Comparison of ENCODE assay signal across 19 cellular contexts in the genomic region with DNA sequence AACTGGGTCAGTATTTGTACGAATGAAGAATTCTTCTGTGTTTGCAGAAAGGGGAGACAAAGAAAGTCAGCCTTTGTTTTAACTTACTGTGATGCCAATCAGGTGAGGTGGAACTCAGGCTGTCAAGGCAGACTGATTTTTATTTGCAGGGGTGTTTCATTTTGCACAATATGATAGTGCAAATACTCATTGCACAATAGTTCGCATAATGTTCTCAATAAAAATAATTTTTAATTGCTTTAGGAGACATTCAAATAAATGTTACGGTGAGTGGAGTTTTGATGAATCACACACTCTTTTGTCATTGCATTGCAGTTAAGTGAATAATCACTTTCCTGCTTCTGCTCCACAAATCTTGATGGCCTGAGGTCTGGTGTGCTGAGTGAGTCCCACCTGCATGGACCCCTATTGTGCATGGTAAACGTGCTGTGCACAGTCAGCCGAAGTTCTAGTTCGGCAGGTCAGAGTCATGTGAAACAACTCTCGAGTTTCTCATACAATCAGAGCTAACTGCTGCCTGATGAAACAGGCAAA.
DNase-seq lines count a peak whose midpoint lies in the region; ATAC-seq, FAIRE-seq and TF ChIP-seq lines count a peak whose summit lies in the region.
"Had no signal": no experiment of that assay in that cellular context is flagged by ENCODE, and none has a peak within 500 bp of the region (broad histone marks: within the 10 kb centered on the region; RNA-seq: fewer than 3 reads in every experiment).

No MANE protein-coding gene starts in this region.

- DNase-seq in DMS153 (lab: John Stamatoyannopoulos, UW) (peak; percentile 13), DMS153 treated with DMSO at 0.1 percent for 48 hours (lab: John Stamatoyannopoulos, UW; ENCODE audit: unreplicated experiment) (no peak), RCC 7860 (ENCODE audit: low spot score) (peak; percentile 69), endothelial cell of umbilical vein (ENCODE audit: low read depth, low spot score) (no peak), omental fat pad (ENCODE audit: low spot score) (no peak), HTR-8/SVneo (ENCODE audit: insufficient read length, low spot score) (no peak), ACHN (no peak)
- DNase-seq: 8988T; CD4-positive, alpha-beta memory T cell; colonic mucosa; GF-D8; KG1; left cardiac atrium; NCI-H1105 treated with DMSO at 0.1 percent for 48 hours; upper lobe of left lung had no signal

- dilution Hi-C loops in endothelial cell of umbilical vein (cut with MboI; ENCODE audit: extremely low pct_ligation_motif_present, low sequenced_read_pairs), result no loop called here

- CTCF ChIA-PET in endothelial cell of umbilical vein (lab: Charles Lee), result no interaction called here

- TF ChIP-seq CTCF in endothelial cell of umbilical vein (IDR thresholded peaks at IDR 0.05; ENCODE audit: extremely low read depth in 1 of 2, insufficient read depth in 1 of 2, low read depth in 1 of 2, low read length in 2 of 2), result no peak
- TF ChIP-seq CTCF in omental fat pad (IDR thresholded peaks at IDR 0.05), result no peak

- H3K9ac ChIP-seq in endothelial cell of umbilical vein (replicated peaks; ENCODE audit: extremely low read depth, insufficient read depth, low read length), result no peak overlapping the region

- no peaks in the 10 kb centered on the region for H3K79me2 ChIP-seq in endothelial cell of umbilical vein (ENCODE audit: control insufficient read depth, insufficient read depth, low read length)

- in situ Hi-C loops in ACHN (cut with HindIII; ENCODE audit: low pct_ligation_motif_present, low pct_unique_long_range_greater_than_20kb, low sequenced_read_pairs), result no loop called here

- no TSS peak for BruUV-seq in endothelial cell of umbilical vein (replicated peaks; lab: Mats Ljungman, UMichigan)

- H3K9me1 ChIP-seq in endothelial cell of umbilical vein (replicated peaks; ENCODE audit: control insufficient read depth, extremely low read depth, insufficient read depth, low read length), result no peaks in the 10 kb centered on the region

- no peaks in the 10 kb centered on the region for H3K36me3 ChIP-seq in endothelial cell of umbilical vein (ENCODE audit: control insufficient read depth in 2 of 2, extremely low read depth in 1 of 2, insufficient read depth in 2 of 2, low read length in 2 of 2)
- H3K36me3 ChIP-seq: colonic mucosa, upper lobe of left lung had no signal

- no peaks in the 10 kb centered on the region for H3K9me3 ChIP-seq in endothelial cell of umbilical vein (replicated peaks; ENCODE audit: control insufficient read depth, insufficient read depth, low read length)
- H3K9me3 ChIP-seq: colonic mucosa, upper lobe of left lung had no signal

- H3K4me1 ChIP-seq in endothelial cell of umbilical vein (ENCODE audit: control insufficient read depth, extremely low read depth, insufficient read depth, low read length), result no peaks in the 10 kb centered on the region
- H3K4me1 ChIP-seq: colonic mucosa, upper lobe of left lung had no signal

- H3K4me2 ChIP-seq in endothelial cell of umbilical vein (ENCODE audit: insufficient read depth, low read length), result no peak overlapping the region

- no peak for TF ChIP-seq POLR2A in endothelial cell of umbilical vein (IDR thresholded peaks at IDR 0.05; ENCODE audit: low read depth, low read length)

- intact Hi-C loops in endothelial cell of umbilical vein (cut with micrococcal nuclease), result no loop called here

- H3K27me3 ChIP-seq in endothelial cell of umbilical vein (ENCODE audit: control insufficient read depth in 2 of 2, insufficient read depth in 2 of 2, low read length in 2 of 2), result peaks cover 9 to 12% of the 10 kb centered on the region in 2 experiments
- H3K27me3 ChIP-seq: colonic mucosa, upper lobe of left lung had no signal

- H2AFZ ChIP-seq in endothelial cell of umbilical vein (ENCODE audit: low read depth, low read length), result no peak overlapping the region

- POLR2A ChIA-PET in endothelial cell of umbilical vein (lab: Charles Lee), result no interaction called here

- H3K27ac ChIP-seq in endothelial cell of umbilical vein (ENCODE audit: insufficient read depth, low read depth, low read length), result no peak overlapping the region
- H3K27ac ChIP-seq: colonic mucosa, upper lobe of left lung had no signal

- no peak overlapping the region for H3K4me3 ChIP-seq in endothelial cell of umbilical vein (replicated peaks in 1 of 3; ENCODE audit: insufficient read depth in 1 of 3, low read depth in 1 of 3, low read length in 3 of 3)
- H3K4me3 ChIP-seq: colonic mucosa, upper lobe of left lung had no signal

- FAIRE-seq in RCC 7860 (lab: Jason Lieb, UNC) (peak; percentile 52), endothelial cell of umbilical vein (lab: Jason Lieb, UNC) (no peak), HTR-8/SVneo (lab: Jason Lieb, UNC) (no peak)
- FAIRE-seq: TTC549 had no signal

- no peaks in the 10 kb centered on the region for H4K20me1 ChIP-seq in endothelial cell of umbilical vein (replicated peaks; ENCODE audit: control insufficient read depth, extremely low read depth, insufficient read depth, low read length)

- ATAC-seq in omental fat pad (ENCODE audit: low FRiP score) (peak; percentile 75), GM19023 (IDR thresholded peaks at IDR 0.05; ENCODE audit: unreplicated experiment) (no peak)
- ATAC-seq: activated T-helper 17 cell treated with anti-CD3 and anti-CD28 coated beads, Interleukin-2, amount 50 U/mL, for 72 hours; stimulated activated memory B cell treated with anti-CD40 and anti-IgM and Interleukin-4, amounts not matched to agents 10 μg/mL and 1 μg/mL and 100 μg/mL, for 72 hours had no signal

TF ChIP-seq in endothelial cell of umbilical vein, 7 proteins besides CTCF, POLR2A, EP300 and RAD21:
- no peak for TF ChIP-seq JUN (IDR thresholded peaks at IDR 0.05; ENCODE audit: borderline replicate concordance, insufficient read depth, insufficient read length, low read depth)
- TF ChIP-seq FOS (IDR thresholded peaks at IDR 0.05; ENCODE audit: borderline replicate concordance, insufficient read depth, low read length), result peak; percentile 6

Comparison
In these comparisons a context has a peak if more than half of its experiments do, and no peak if none do; other contexts are left out.
1. DNase-seq: peak in DMS153 (single experiment) and RCC 7860 (single experiment); none in DMS153 treated with DMSO at 0.1 percent for 48 hours (single experiment), endothelial cell of umbilical vein (single experiment), omental fat pad (single experiment), HTR-8/SVneo (single experiment) and ACHN (single experiment).